24 cellular contexts compared by ENCODE assay signal in the genomic region with DNA sequence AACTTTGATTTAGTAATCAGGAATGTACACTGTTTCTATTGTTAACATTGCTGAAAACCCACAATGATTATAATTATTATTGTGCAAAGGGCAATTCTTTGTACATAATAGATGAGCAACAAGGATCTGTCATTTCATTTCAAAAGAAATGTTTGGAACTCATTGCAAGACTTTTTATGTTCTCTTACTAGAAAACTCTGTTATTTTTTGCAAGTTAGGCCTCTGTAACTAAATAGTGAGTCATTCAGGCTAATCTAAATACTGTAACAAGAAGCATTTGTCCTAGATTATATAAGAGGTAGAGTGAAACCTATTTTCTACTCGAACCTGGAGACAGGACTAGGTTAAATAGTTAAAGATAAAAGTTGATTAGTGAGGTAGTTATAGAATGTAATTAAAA.
DNase-seq lines count a peak whose midpoint lies in the region; ATAC-seq and TF ChIP-seq lines count a peak whose summit lies in the region.
"Had no signal": no experiment of that assay in that cellular context is flagged by ENCODE, and none has a peak within 500 bp of the region (broad histone marks: within the 10 kb centered on the region; RNA-seq: fewer than 3 reads in every experiment).

No MANE protein-coding gene starts in this region.

- TF ChIP-seq POLR2A in IMR-90 (IDR thresholded peaks at IDR 0.05; ENCODE audit: low read depth, low read length): no peak

- ATAC-seq in IMR-90 (ENCODE audit: low read depth) (peak; percentile 74), GM19351 (IDR thresholded peaks at IDR 0.05; ENCODE audit: unreplicated experiment) (no peak), psoas muscle (no peak)
- ATAC-seq: heart right ventricle; left ventricle myocardium superior; stimulated activated effector memory CD8-positive, alpha-beta T cell treated with anti-CD3 and anti-CD28 coated beads, Interleukin-12 subunit alpha, Interleukin-12 subunit beta, amount 100 ng/mL, for 72 hours had no signal

- H3K4ac ChIP-seq in IMR-90 (ENCODE audit: low read depth, low read length): no peak overlapping the region
- H3K4ac ChIP-seq in mesenchymal stem cell (ENCODE audit: low read depth in 1 of 2, low read length in 2 of 2): no peak overlapping the region

- H3K4me2 ChIP-seq in IMR-90 (ENCODE audit: low read depth, low read length): peak overlapping the region; percentile 25; the same call in 1 of the 2 replicates
- no peak overlapping the region for H3K4me2 ChIP-seq in mesenchymal stem cell (ENCODE audit: low read length, poor library complexity, severe bottlenecking)

- H3K27ac ChIP-seq in IMR-90 (ENCODE audit: insufficient read depth, low read length) (no peak overlapping the region), mesenchymal stem cell (ENCODE audit: low read length, poor library complexity, severe bottlenecking) (no peak overlapping the region), A673 (ENCODE audit: low read depth, low read length, poor library complexity, severe bottlenecking) (no peak overlapping the region), psoas muscle (no peak overlapping the region)
- H3K27ac ChIP-seq: adrenal gland, esophagus squamous epithelium, heart right ventricle, HL-60, VCaP had no signal

- POLR2A ChIA-PET in IMR-90 (lab: Charles Lee; ENCODE audit: unreplicated experiment) (no interaction called here), A673 (lab: Charles Lee; ENCODE audit: low non-redundant PET) (no interaction called here)

- H2BK15ac ChIP-seq in IMR-90 (ENCODE audit: low read depth, low read length) (no peak overlapping the region), mesenchymal stem cell (ENCODE audit: low read depth, poor library complexity, severe bottlenecking) (no peak overlapping the region)

- intact Hi-C loops in IMR-90 (cut with micrococcal nuclease) (no loop called here), A673 (cut with micrococcal nuclease; ENCODE audit: unreplicated experiment) (no loop called here), psoas muscle (cut with DNase I) (no loop called here)

- H3K4me1 ChIP-seq in IMR-90 (ENCODE audit: control insufficient read depth, insufficient read depth, low read length) (no peaks in the 10 kb centered on the region), mesenchymal stem cell (ENCODE audit: control insufficient read depth, insufficient read depth, low read depth, low read length) (no peaks in the 10 kb centered on the region), A673 (ENCODE audit: insufficient read depth, low read length, poor library complexity, severe bottlenecking) (no peaks in the 10 kb centered on the region), psoas muscle (no peaks in the 10 kb centered on the region)
- H3K4me1 ChIP-seq: adrenal gland, esophagus squamous epithelium, heart right ventricle had no signal

- no peaks in the 10 kb centered on the region for H3K9me1 ChIP-seq in IMR-90 (ENCODE audit: insufficient read depth, low read length)

- no peak overlapping the region for H2BK20ac ChIP-seq in IMR-90 (ENCODE audit: low read depth, low read length)

- H2BK120ac ChIP-seq in IMR-90 (ENCODE audit: low read depth, low read length) (no peak overlapping the region), mesenchymal stem cell (ENCODE audit: low read depth, low read length) (no peak overlapping the region)

- H4K8ac ChIP-seq in IMR-90 (ENCODE audit: low read depth in 2 of 2, low read length in 2 of 2) (no peak overlapping the region), mesenchymal stem cell (ENCODE audit: low read length) (no peak overlapping the region)

- TF ChIP-seq RAD21 in IMR-90 (IDR thresholded peaks at IDR 0.05; ENCODE audit: low read length): no peak

- H3K9me3 ChIP-seq in IMR-90 (ENCODE audit: control insufficient read depth, insufficient read depth, low read length) (no peaks in the 10 kb centered on the region), mesenchymal stem cell (ENCODE audit: control insufficient read depth, low read length) (no peaks in the 10 kb centered on the region), A673 (ENCODE audit: low read depth, low read length, poor library complexity, severe bottlenecking) (no peaks in the 10 kb centered on the region), psoas muscle (no peaks in the 10 kb centered on the region)
- H3K9me3 ChIP-seq: adrenal gland, esophagus squamous epithelium had no signal

- H3K79me1 ChIP-seq in IMR-90 (ENCODE audit: low read depth in 1 of 2, low read length in 2 of 2): no peaks in the 10 kb centered on the region
- no peaks in the 10 kb centered on the region for H3K79me1 ChIP-seq in mesenchymal stem cell (replicated peaks; ENCODE audit: low read length, poor library complexity, severe bottlenecking)

- no peak overlapping the region for H4K5ac ChIP-seq in IMR-90 (ENCODE audit: low read depth, low read length)

- H3K4me3 ChIP-seq in IMR-90 (ENCODE audit: insufficient read depth, low read depth, low read length) (no peak overlapping the region), mesenchymal stem cell (ENCODE audit: insufficient read depth in 1 of 2, low read depth in 1 of 2, low read length in 2 of 2) (no peak overlapping the region), A673 (ENCODE audit: low read depth, low read length, poor library complexity, severe bottlenecking) (no peak overlapping the region), psoas muscle (no peak overlapping the region)
- H3K4me3 ChIP-seq: adrenal gland, esophagus squamous epithelium, heart right ventricle had no signal

- H4K20me1 ChIP-seq in IMR-90 (ENCODE audit: insufficient read depth, low read length): no peaks in the 10 kb centered on the region

- BruUV-seq in IMR-90 (replicated peaks; lab: Mats Ljungman, UMichigan): no TSS peak
- no TSS peak for BruUV-seq in A673 (replicated peaks; lab: Mats Ljungman, UMichigan)

- in situ Hi-C loops in IMR-90 (cut with MboI; ENCODE audit: low sequenced_read_pairs): no loop called here

- H2BK12ac ChIP-seq in mesenchymal stem cell (ENCODE audit: low read length in 2 of 2): no peak overlapping the region

- H3K56ac ChIP-seq in IMR-90 (ENCODE audit: extremely low read depth, insufficient read depth, low read length): no peak overlapping the region

- H3K23ac ChIP-seq in IMR-90 (ENCODE audit: low read depth, low read length) (no peak overlapping the region), mesenchymal stem cell (ENCODE audit: low read length in 2 of 2) (no peak overlapping the region)

- H3K18ac ChIP-seq in IMR-90 (ENCODE audit: low read depth, low read length): no peak overlapping the region
- H3K18ac ChIP-seq in mesenchymal stem cell (ENCODE audit: low read depth in 1 of 2, low read length in 2 of 2): no peak overlapping the region

- H3K27me3 ChIP-seq in IMR-90 (ENCODE audit: control insufficient read depth, insufficient read depth, low read length) (no peaks in the 10 kb centered on the region), mesenchymal stem cell (ENCODE audit: control insufficient read depth in 1 of 2, insufficient read depth in 1 of 2, low read length in 2 of 2) (no peaks in the 10 kb centered on the region), A673 (replicated peaks; ENCODE audit: insufficient read depth, low read depth, low read length, poor library complexity) (no peaks in the 10 kb centered on the region), psoas muscle (ENCODE audit: insufficient read depth in 3 of 3, low read length in 2 of 3) (peaks cover 0 to 4% (median 0%) of the 10 kb centered on the region in 3 donors)
- H3K27me3 ChIP-seq: adrenal gland, esophagus squamous epithelium, heart right ventricle had no signal

- no CpG with 5 or more reads among the region's 1 CpG for WGBS in IMR-90 (ENCODE audit: extremely low coverage in 2 of 2, insufficient read length in 1 of 2), 2 experiments
- no CpG with 5 or more reads among the region's 1 CpG for WGBS in mesenchymal stem cell
- WGBS in psoas muscle, 3 donors: 20 to 72% (median 23%) methylated on average over 1 of the region's 1 CpG

- TF ChIP-seq CTCF in IMR-90 (conservative IDR thresholded peaks at IDR 0.05; ENCODE audit: low read depth, low read length): no peak
- no peak for TF ChIP-seq CTCF in A673 (conservative IDR thresholded peaks at IDR 0.05; ENCODE audit: low read depth, low read length)
- TF ChIP-seq CTCF in psoas muscle (IDR thresholded peaks at IDR 0.05): no peak

- H4K91ac ChIP-seq in IMR-90 (ENCODE audit: insufficient read depth, low read depth, low read length): no peak overlapping the region
- H4K91ac ChIP-seq in mesenchymal stem cell (ENCODE audit: low read length): no peak overlapping the region

- dilution Hi-C loops in IMR-90 (cut with HindIII; ENCODE audit: low sequenced_read_pairs, unreplicated experiment): no loop called here

- H3K36me3 ChIP-seq in IMR-90 (ENCODE audit: control insufficient read depth, insufficient read depth, low read length) (no peaks in the 10 kb centered on the region), mesenchymal stem cell (ENCODE audit: control insufficient read depth in 1 of 2, insufficient read depth in 2 of 2, low read depth in 1 of 2, low read length in 2 of 2) (no peaks in the 10 kb centered on the region), A673 (ENCODE audit: insufficient read depth, low read length, poor library complexity, severe bottlenecking) (no peaks in the 10 kb centered on the region), psoas muscle (ENCODE audit: insufficient read depth in 1 of 2, low read depth in 1 of 2) (no peaks in the 10 kb centered on the region)
- H3K36me3 ChIP-seq: adrenal gland, esophagus squamous epithelium, heart right ventricle had no signal

- H2AK9ac ChIP-seq in IMR-90 (replicated peaks; ENCODE audit: low read depth, low read length, poor library complexity): no peak overlapping the region

- H2BK5ac ChIP-seq in IMR-90 (ENCODE audit: low read depth, low read length, poor library complexity, severe bottlenecking) (no peak overlapping the region), mesenchymal stem cell (ENCODE audit: low read depth, low read length, poor library complexity, severe bottlenecking) (no peak overlapping the region)

- peak; percentile 6 for DNase-seq in AG20443 (ENCODE audit: low spot score)
- peak; percentile 74 for DNase-seq in IMR-90
- DNase-seq in dedifferentiated amniotic fluid mesenchymal stem cell (ENCODE audit: extremely low spot score): peak; percentile 53
- DNase-seq in mesenchymal stem cell: peak; percentile 15
- no peak for DNase-seq in A673 (ENCODE audit: low spot score)
- DNase-seq in NCI-H1417 (lab: John Stamatoyannopoulos, UW): no peak
- DNase-seq in psoas muscle: no peak
- DNase-seq: activated effector memory CD4-positive, alpha-beta T cell treated with anti-CD3 and anti-CD28 coated beads, Interleukin-2, amount 50 U/mL, for 16 hours; adrenal gland; AML-193; DND-41; effector CD4-positive, alpha-beta T cell; esophagus squamous epithelium; heart right ventricle; left ventricle myocardium superior; MM.1S; NCI-H1694; NCI-H2171 treated with DMSO at 0.1 percent for 48 hours; NCI-H69; posterior cingulate gyrus had no signal

- H3K14ac ChIP-seq in IMR-90 (replicated peaks; ENCODE audit: low read depth, low read length) (no peak overlapping the region), mesenchymal stem cell (ENCODE audit: low read length in 2 of 2) (no peak overlapping the region)

- H2AFZ ChIP-seq in IMR-90 (replicated peaks; ENCODE audit: low read length, poor library complexity): no peak overlapping the region
- no peak overlapping the region for H2AFZ ChIP-seq in mesenchymal stem cell (ENCODE audit: low read depth, low read length)

- CTCF ChIA-PET in IMR-90 (lab: Yijun Ruan, JAX) (no interaction called here), A673 (lab: Charles Lee) (no interaction called here)

- no peak overlapping the region for H3K9ac ChIP-seq in IMR-90 (ENCODE audit: low read depth, low read length)
- H3K9ac ChIP-seq in mesenchymal stem cell (ENCODE audit: low read length): no peak overlapping the region

- H2AK5ac ChIP-seq in IMR-90 (ENCODE audit: low read depth, low read length) (no peak overlapping the region), mesenchymal stem cell (ENCODE audit: low read length, severe bottlenecking) (no peak overlapping the region)

Comparison
In these comparisons a context has a peak if more than half of its experiments do, and no peak if none do; other contexts are left out.
1. DNase-seq: peak in AG20443 (single experiment), IMR-90 (single experiment), dedifferentiated amniotic fluid mesenchymal stem cell (single experiment) and mesenchymal stem cell (single experiment); none in A673 (single experiment), NCI-H1417 (0 of 3) and psoas muscle (0 of 2).